ENCODE assay signal across 8 cellular contexts in genomic region chr17:40355123-40355803, GRCh38. TPM values are rescaled to one million over a fixed set of nuclear protein-coding genes. Genes with fewer than 3 reads are reported as not detected.
A peak's percentile ranks its signal among the peaks of the same experiment; 100 is the strongest.
DNase-seq lines count a peak whose midpoint lies in the region; ATAC-seq and TF ChIP-seq lines count a peak whose summit lies in the region.

No MANE protein-coding gene starts in this region.

- POLR2A ChIA-PET in AG04449 (lab: Yijun Ruan, JAX): interaction anchor here (0.7 to 1.0 kb wide), 2 partner anchors 10 to 51 kb away, joined by 3 to 5 read pairs; no protein-coding TSS in a partner anchor

- H3K4me3 ChIP-seq in AG04449 (ENCODE audit: low read depth, low read length): no peak overlapping the region
- no peak overlapping the region for H3K4me3 ChIP-seq in OCI-LY1 (ENCODE audit: low read depth, low read length, poor library complexity, severe bottlenecking)
- H3K4me3 ChIP-seq in tibial artery: no peak overlapping the region

- no peaks in the 10 kb centered on the region for H3K79me2 ChIP-seq in OCI-LY1 (ENCODE audit: insufficient read depth, low read length)

- no peak overlapping the region for H3K4me2 ChIP-seq in OCI-LY1 (ENCODE audit: low read length)

- H3K4me3 Mint-ChIP-seq in activated T-cell treated with anti-CD3 and anti-CD28 coated beads, Interleukin-2, amount 50 U/mL, for 72 hours: no peak overlapping the region
- no peak overlapping the region for H3K4me3 Mint-ChIP-seq in osteocyte (ENCODE audit: unreplicated experiment)

- H3K9me2 ChIP-seq in OCI-LY1 (ENCODE audit: low read depth, low read length): no peaks in the 10 kb centered on the region

- ATAC-seq in activated T-cell treated with anti-CD3 and anti-CD28 coated beads, Interleukin-2, amount 50 U/mL, for 72 hours (replicated peaks in 1 of 2): peak; percentile 70 to 80
- no peak for ATAC-seq in HG03439 (IDR thresholded peaks at IDR 0.05; ENCODE audit: unreplicated experiment)

- H3K27me3 Mint-ChIP-seq in activated T-cell treated with anti-CD3 and anti-CD28 coated beads, Interleukin-2, amount 50 U/mL, for 72 hours (ENCODE audit: low read depth): peaks cover under 1% of the 10 kb centered on the region
- no peaks in the 10 kb centered on the region for H3K27me3 Mint-ChIP-seq in osteocyte (ENCODE audit: unreplicated experiment)

- CTCF ChIA-PET in AG04449 (lab: Yijun Ruan, JAX): interaction anchor here (0.6 to 23.6 kb wide), 33 partner anchors 8 to 291 kb away, joined by 3 to 649 read pairs (median 5); partner anchors contain the start of genes CDC6, GJD3, RARA and TOP2A

- H3K4me1 Mint-ChIP-seq in activated T-cell treated with anti-CD3 and anti-CD28 coated beads, Interleukin-2, amount 50 U/mL, for 72 hours (ENCODE audit: low read depth): peaks cover 26% of the 10 kb centered on the region
- peaks cover 22% of the 10 kb centered on the region for H3K4me1 Mint-ChIP-seq in osteocyte (ENCODE audit: unreplicated experiment)

- H3K4me1 ChIP-seq in OCI-LY1 (ENCODE audit: insufficient read depth, low read length, severe bottlenecking) (peaks cover 5% of the 10 kb centered on the region), tibial artery (peaks cover 0 to 19% (median 9%) of the 10 kb centered on the region in 4 donors)

- no peaks in the 10 kb centered on the region for H4K20me1 ChIP-seq in OCI-LY1 (ENCODE audit: insufficient read depth, low read length)

- H3K9me3 Mint-ChIP-seq in activated T-cell treated with anti-CD3 and anti-CD28 coated beads, Interleukin-2, amount 50 U/mL, for 72 hours: no peaks in the 10 kb centered on the region
- no peaks in the 10 kb centered on the region for H3K9me3 Mint-ChIP-seq in osteocyte (ENCODE audit: unreplicated experiment)

- no peak overlapping the region for H3K9ac ChIP-seq in OCI-LY1 (ENCODE audit: low read length)

- DNase-seq in AG04449 (ENCODE audit: low read depth, low spot score) (no peak), GM19238 (ENCODE audit: insufficient read length, low spot score) (peak; percentile 87), fibroblast of peridontal ligament (ENCODE audit: extremely low read depth) (peak; percentile 40), osteocyte (ENCODE audit: extremely low spot score, unreplicated experiment) (peak; percentile 92), tibial artery (peak; percentile 71 to 89)
- DNase-seq in activated T-cell treated with anti-CD3 and anti-CD28 coated beads, Interleukin-2, amount 50 U/mL, for 72 hours: peak; percentile 80 to 88

- no peaks in the 10 kb centered on the region for H3F3A ChIP-seq in OCI-LY1 (ENCODE audit: insufficient read depth, low read length)

- H3K36me3 Mint-ChIP-seq in activated T-cell treated with anti-CD3 and anti-CD28 coated beads, Interleukin-2, amount 50 U/mL, for 72 hours (ENCODE audit: insufficient read depth in 2 of 2): no peaks in the 10 kb centered on the region
- H3K36me3 Mint-ChIP-seq in osteocyte (ENCODE audit: unreplicated experiment): peaks cover 23% of the 10 kb centered on the region

- H3K27ac ChIP-seq in OCI-LY1 (ENCODE audit: low read depth, low read length, poor library complexity, severe bottlenecking) (no peak overlapping the region), tibial artery (peak overlapping the region in 1 of 2 donors; percentile 46)

- no peaks in the 10 kb centered on the region for H3K9me3 ChIP-seq in OCI-LY1 (ENCODE audit: low read length)
- no peaks in the 10 kb centered on the region for H3K9me3 ChIP-seq in tibial artery

- no peak overlapping the region for H2AFZ ChIP-seq in OCI-LY1 (ENCODE audit: low read length)

- no peaks in the 10 kb centered on the region for H3K36me3 ChIP-seq in OCI-LY1 (ENCODE audit: insufficient read depth, low read length)
- peaks cover 0 to 68% (median 60%) of the 10 kb centered on the region in 3 donors for H3K36me3 ChIP-seq in tibial artery

- intact Hi-C loops in tibial artery (cut with DNase I; ENCODE audit: low total_unique reads): loop anchor here (5.0 to 10.0 kb wide), 2 partner anchors 62 to 180 kb away; partner anchors contain the start of gene TOP2A

- no peak overlapping the region for H3K27ac Mint-ChIP-seq in activated T-cell treated with anti-CD3 and anti-CD28 coated beads, Interleukin-2, amount 50 U/mL, for 72 hours
- no peak overlapping the region for H3K27ac Mint-ChIP-seq in osteocyte (ENCODE audit: unreplicated experiment)

- H3K27me3 ChIP-seq in OCI-LY1 (ENCODE audit: insufficient read depth, low read length) (peaks cover 5% of the 10 kb centered on the region; the same call in 1 of the 2 replicates), tibial artery (no peaks in the 10 kb centered on the region)

- TF ChIP-seq CTCF in AG04449 (IDR thresholded peaks at IDR 0.05; ENCODE audit: insufficient read depth, low read length, missing control alignments): peak; percentile 98
- peak; percentile 94 for TF ChIP-seq CTCF in OCI-LY1 (IDR thresholded peaks at IDR 0.05; ENCODE audit: low read length)
- TF ChIP-seq CTCF in osteocyte (IDR thresholded peaks at IDR 0.05): peak; percentile 96
- peak; percentile 96 to 99 for TF ChIP-seq CTCF in tibial artery (IDR thresholded peaks at IDR 0.05)

RNA-seq across cellular contexts. Expression of gene GJD3, which starts 9.3 kb away (rescaled TPM):
- not detected for total RNA-seq in activated T-cell treated with anti-CD3 and anti-CD28 coated beads, Interleukin-2, amount 50 U/mL, for 72 hours
- total RNA-seq in osteocyte: 0.40 TPM in 1 of 2 replicates, not detected in the other

RNA-seq across cellular contexts. Expression of gene RARA, which starts 46.3 kb away (rescaled TPM):
- 10 to 100 TPM; 33.4 to 45.2 TPM for total RNA-seq in activated T-cell treated with anti-CD3 and anti-CD28 coated beads, Interleukin-2, amount 50 U/mL, for 72 hours
- 62.6 and 65.2 TPM in 2 replicates for total RNA-seq in osteocyte
